8 cellular contexts compared by ENCODE assay signal in genomic region chr15:39786444-39787056, GRCh38. TPM values are rescaled to one million over a fixed set of nuclear protein-coding genes. Genes with fewer than 3 reads are reported as not detected.
DNase-seq lines count a peak whose midpoint lies in the region; ATAC-seq and TF ChIP-seq lines count a peak whose summit lies in the region.

No MANE protein-coding gene starts in this region.

- H3K18ac ChIP-seq in IMR-90 (ENCODE audit: low read depth, low read length), result no peak overlapping the region

- no peaks in the 10 kb centered on the region for H3K36me3 ChIP-seq in IMR-90 (ENCODE audit: control insufficient read depth, insufficient read depth, low read length)

- H4K20me1 ChIP-seq in IMR-90 (ENCODE audit: insufficient read depth, low read length), result peaks cover 4% of the 10 kb centered on the region; the same call in 1 of the 2 replicates

- no peak overlapping the region; the same call in 1 of the 2 replicates for H3K4ac ChIP-seq in IMR-90 (ENCODE audit: low read depth, low read length)

- H3K56ac ChIP-seq in IMR-90 (ENCODE audit: extremely low read depth, insufficient read depth, low read length), result no peak overlapping the region

- no peak overlapping the region for H2BK5ac ChIP-seq in IMR-90 (ENCODE audit: low read depth, low read length, poor library complexity, severe bottlenecking)

- peak overlapping the region; percentile 40; the same call in 1 of the 2 replicates for H3K9ac ChIP-seq in IMR-90 (ENCODE audit: low read depth, low read length)

- TF ChIP-seq RAD21 in IMR-90 (IDR thresholded peaks at IDR 0.05; ENCODE audit: low read length), result peak; percentile 73

- intact Hi-C loops in IMR-90 (cut with micrococcal nuclease), result loop anchor here (1.0 to 10.0 kb wide), 6 partner anchors 171 to 1082 kb away; partner anchors contain the start of gene BMF
- intact Hi-C loops in activated CD4-positive, alpha-beta memory T cell treated with anti-CD3 and anti-CD28 coated beads for 36 hours (cut with micrococcal nuclease), result loop anchor here (1.0 to 10.0 kb wide), 4 partner anchors 89 to 1232 kb away; partner anchors contain the start of gene PLCB2

- TF ChIP-seq POLR2A in IMR-90 (IDR thresholded peaks at IDR 0.05; ENCODE audit: low read depth, low read length), result no peak

- H3K36me3 Mint-ChIP-seq in activated CD4-positive, alpha-beta memory T cell treated with anti-CD3 and anti-CD28 coated beads for 36 hours, result no peaks in the 10 kb centered on the region

- H3K4me2 ChIP-seq in IMR-90 (ENCODE audit: low read depth, low read length), result peak overlapping the region; percentile 59; the same call in 1 of the 2 replicates

- H3K23ac ChIP-seq in IMR-90 (ENCODE audit: low read depth, low read length), result no peak overlapping the region

- no peak overlapping the region for H3K27ac Mint-ChIP-seq in activated CD4-positive, alpha-beta memory T cell treated with anti-CD3 and anti-CD28 coated beads for 36 hours

- no CpG with 5 or more reads among the region's 5 CpGs for WGBS in IMR-90 (ENCODE audit: extremely low coverage in 2 of 2, insufficient read length in 1 of 2), 2 experiments

- in situ Hi-C loops in IMR-90 (cut with MboI; ENCODE audit: low sequenced_read_pairs), result loop anchor here (10.0 kb wide), 1 partner anchor 168 kb away; no protein-coding TSS in a partner anchor

- no peak overlapping the region for H3K27ac ChIP-seq in IMR-90 (ENCODE audit: insufficient read depth, low read length)
- H3K27ac ChIP-seq in coronary artery, result no peak overlapping the region

- H3K27me3 Mint-ChIP-seq in activated CD4-positive, alpha-beta memory T cell treated with anti-CD3 and anti-CD28 coated beads for 36 hours, result no peaks in the 10 kb centered on the region

- H3K4me3 Mint-ChIP-seq in activated CD4-positive, alpha-beta memory T cell treated with anti-CD3 and anti-CD28 coated beads for 36 hours, result no peak overlapping the region

- POLR2A ChIA-PET in IMR-90 (lab: Charles Lee; ENCODE audit: unreplicated experiment), result no interaction called here
- POLR2A ChIA-PET in activated CD4-positive, alpha-beta memory T cell treated with anti-CD3 and anti-CD28 coated beads for 36 hours (lab: Charles Lee), result no interaction called here

- peaks cover 13 to 58% of the 10 kb centered on the region in 2 experiments for H3K79me1 ChIP-seq in IMR-90 (ENCODE audit: low read depth in 1 of 2, low read length in 2 of 2)

- H4K91ac ChIP-seq in IMR-90 (ENCODE audit: insufficient read depth, low read depth, low read length), result no peak overlapping the region

- peak overlapping the region; percentile 75; the same call in 1 of the 2 replicates for H2BK20ac ChIP-seq in IMR-90 (ENCODE audit: low read depth, low read length)

- peak; percentile 62 for TF ChIP-seq CTCF in IMR-90 (conservative IDR thresholded peaks at IDR 0.05; ENCODE audit: low read depth, low read length)
- TF ChIP-seq CTCF in coronary artery (IDR thresholded peaks at IDR 0.05), result peak; percentile 52

- ATAC-seq in IMR-90 (ENCODE audit: low read depth) (no peak), HG03135 (IDR thresholded peaks at IDR 0.05; ENCODE audit: unreplicated experiment) (no peak)

- H3K9me3 Mint-ChIP-seq in activated CD4-positive, alpha-beta memory T cell treated with anti-CD3 and anti-CD28 coated beads for 36 hours, result no peaks in the 10 kb centered on the region

- H4K8ac ChIP-seq in IMR-90 (ENCODE audit: low read depth in 2 of 2, low read length in 2 of 2), result 0 out of 4 replicates have a peak overlapping the region, but pooled peaks of 1 of the 2 experiments have one; percentile 22

- no peak overlapping the region for H2AK9ac ChIP-seq in IMR-90 (replicated peaks; ENCODE audit: low read depth, low read length, poor library complexity)

- no TSS peak for BruUV-seq in IMR-90 (replicated peaks; lab: Mats Ljungman, UMichigan)

- no peaks in the 10 kb centered on the region for H3K27me3 ChIP-seq in IMR-90 (ENCODE audit: control insufficient read depth, insufficient read depth, low read length)

- peaks cover 24% of the 10 kb centered on the region for H3K4me1 ChIP-seq in IMR-90 (ENCODE audit: control insufficient read depth, insufficient read depth, low read length)

- H3K9me3 ChIP-seq in IMR-90 (ENCODE audit: control insufficient read depth, insufficient read depth, low read length), result no peaks in the 10 kb centered on the region

- H3K4me3 ChIP-seq in IMR-90 (ENCODE audit: insufficient read depth, low read depth, low read length) (no peak overlapping the region), coronary artery (no peak overlapping the region)

- peaks cover 7% of the 10 kb centered on the region for H3K9me1 ChIP-seq in IMR-90 (ENCODE audit: insufficient read depth, low read length)

- H3K4me1 Mint-ChIP-seq in activated CD4-positive, alpha-beta memory T cell treated with anti-CD3 and anti-CD28 coated beads for 36 hours (ENCODE audit: low read depth), result peaks cover 50% of the 10 kb centered on the region

- H4K5ac ChIP-seq in IMR-90 (ENCODE audit: low read depth, low read length), result no peak overlapping the region; the same call in 1 of the 2 replicates

- CTCF ChIA-PET in IMR-90 (lab: Yijun Ruan, JAX), result interaction anchor here (0.6 to 1.0 kb wide), 3 partner anchors 20 to 243 kb away, joined by 3 to 9 read pairs (median 5); no protein-coding TSS in a partner anchor
- CTCF ChIA-PET in activated CD4-positive, alpha-beta memory T cell treated with anti-CD3 and anti-CD28 coated beads for 36 hours (lab: Charles Lee), result interaction anchor here (0.7 to 3.3 kb wide), 10 partner anchors 30 to 493 kb away, joined by 3 to 29 read pairs (median 5); partner anchors contain the start of gene EIF2AK4

- 0 out of 2 replicates have a peak overlapping the region, but pooled peaks have one; percentile 2 for H2BK120ac ChIP-seq in IMR-90 (ENCODE audit: low read depth, low read length)

- no peak overlapping the region for H2AFZ ChIP-seq in IMR-90 (replicated peaks; ENCODE audit: low read length, poor library complexity)

- 0 out of 2 replicates have a peak overlapping the region, but pooled peaks have one; percentile 14 for H3K14ac ChIP-seq in IMR-90 (replicated peaks; ENCODE audit: low read depth, low read length)

- peak overlapping the region; percentile 84 for H2AK5ac ChIP-seq in IMR-90 (ENCODE audit: low read depth, low read length)

- dilution Hi-C loops in IMR-90 (cut with HindIII; ENCODE audit: low sequenced_read_pairs, unreplicated experiment), result no loop called here

- peak overlapping the region; percentile 67; the same call in 1 of the 3 replicates for H2BK15ac ChIP-seq in IMR-90 (ENCODE audit: low read depth, low read length)

- DNase-seq in DMS79 treated with DMSO at 0.1 percent for 48 hours (lab: John Stamatoyannopoulos, UW) (peak; percentile 73), IMR-90 (peak; percentile 75), NOMO-1 treated with dmso at 0.1 percent for 144 hours (lab: John Stamatoyannopoulos, UW; ENCODE audit: unreplicated experiment) (peak; percentile 26), coronary artery (ENCODE audit: low spot score) (no peak), myocyte (ENCODE audit: low read depth) (peak; percentile 73)
- no peak for DNase-seq in activated effector memory CD4-positive, alpha-beta T cell treated with Interleukin-2 at 50 U/mL for 16 hours
- DNase-seq in activated CD4-positive, alpha-beta memory T cell treated with anti-CD3 and anti-CD28 coated beads for 36 hours, result no peak

TF ChIP-seq in IMR-90, 13 proteins besides CTCF, POLR2A, EP300 and RAD21:
- TF ChIP-seq ELK1 (IDR thresholded peaks at IDR 0.05; ENCODE audit: borderline replicate concordance, low read depth, low read length) (no peak), MXI1 (IDR thresholded peaks at IDR 0.05; ENCODE audit: borderline replicate concordance, low read depth, low read length) (peak; percentile 27; the same call in 1 of the 2 replicates), SMC3 (IDR thresholded peaks at IDR 0.05; ENCODE audit: low read depth, low read length) (peak; percentile 52; the same call in 1 of the 2 replicates), RCOR1 (IDR thresholded peaks at IDR 0.05; ENCODE audit: insufficient replicate concordance, low read length) (no peak), NFE2L2 (IDR thresholded peaks at IDR 0.05; ENCODE audit: low read depth, low read length) (no peak)

RNA-seq across cellular contexts. Expression of gene FSIP1, which starts 3.9 kb away (rescaled TPM):
- 0.18 and 0.56 TPM in 2 replicates for total RNA-seq in IMR-90 (2012; rRNA removed)
- polyA plus RNA-seq in IMR-90 (2012; rRNA removed), result 0.03 and 0.10 TPM in 2 replicates
- polyA plus RNA-seq in IMR-90 (2012; cell fraction: cytosol; rRNA removed), result 0.01 and 0.02 TPM in 2 replicates
- polyA plus RNA-seq in IMR-90 (2012; cell fraction: nucleus; rRNA removed; ENCODE audit: low replicate concordance), result 0.11 TPM in 1 of 2 replicates, not detected in the other
- 0.37 and 2.3 TPM in 2 replicates for total RNA-seq in myocyte
- polyA plus RNA-seq in myocyte (2012), result 2.8 TPM
- total RNA-seq in activated CD4-positive, alpha-beta memory T cell treated with anti-CD3 and anti-CD28 coated beads for 36 hours, result under 1 TPM; 0.29 to 0.68 TPM

Comparison
In these comparisons a context has a peak if more than half of its experiments do, and no peak if none do; other contexts are left out.
1. DNase-seq: peak in DMS79 treated with DMSO at 0.1 percent for 48 hours (single experiment), IMR-90 (single experiment), NOMO-1 treated with dmso at 0.1 percent for 144 hours (single experiment) and myocyte (single experiment); none in coronary artery (single experiment), activated effector memory CD4-positive, alpha-beta T cell treated with Interleukin-2 at 50 U/mL for 16 hours (single experiment) and activated CD4-positive, alpha-beta memory T cell treated with anti-CD3 and anti-CD28 coated beads for 36 hours (single experiment).